Comparison of ENCODE assay signal across 1 cellular context in genomic region chr20:22411568-22412450, GRCh38.
TF ChIP-seq lines count a peak whose summit lies in the region.

No MANE protein-coding gene starts in this region.

TF ChIP-seq in K562, 482 proteins besides CTCF, POLR2A, EP300 and RAD21 (continued from another document and continues in another):
- TF ChIP-seq ZNF639 (CRISPR knock-in tag; conservative IDR thresholded peaks at IDR 0.05 in 1 of 2, IDR thresholded peaks at IDR 0.05 in 1 of 2) (no peak; a peak in 1 of 4 replicates), TFAM (CRISPR knock-in tag; conservative IDR thresholded peaks at IDR 0.05) (no peak), ZNF134 (CRISPR knock-in tag; conservative IDR thresholded peaks at IDR 0.05) (no peak), CBX3 (IDR thresholded peaks at IDR 0.05; ENCODE audit: borderline replicate concordance in 1 of 2, low read length in 2 of 2) (peak in 1 of 2 experiments; percentile 11; a peak in 1 of 3 replicates), SMARCE1 (IDR thresholded peaks at IDR 0.05) (peak; percentile 76), NCOA2 (IDR thresholded peaks at IDR 0.05; ENCODE audit: partially characterized antibody in 2 of 2) (peak in 1 of 2 experiments; percentile 61), CLOCK (CRISPR knock-in tag; IDR thresholded peaks at IDR 0.05; ENCODE audit: borderline replicate concordance) (no peak), RBM34 (IDR thresholded peaks at IDR 0.05; ENCODE audit: borderline replicate concordance, insufficient read depth, low read length) (no peak), ZFP91 (CRISPR knock-in tag; IDR thresholded peaks at IDR 0.05) (no peak), ZNF561 (CRISPR knock-in tag; conservative IDR thresholded peaks at IDR 0.05) (no peak), ZNF347 (CRISPR knock-in tag; IDR thresholded peaks at IDR 0.05; ENCODE audit: low read depth) (no peak), NR3C1 (CRISPR knock-in tag; IDR thresholded peaks at IDR 0.05) (no peak), BRD4 (IDR thresholded peaks at IDR 0.05) (peak; percentile 71; the same call in 1 of the 2 replicates), MLX (CRISPR knock-in tag; conservative IDR thresholded peaks at IDR 0.05) (no peak), TFAP4 (CRISPR knock-in tag; IDR thresholded peaks at IDR 0.05; ENCODE audit: borderline replicate concordance) (peak; percentile 23; the same call in 1 of the 2 replicates), CREB3 (tag; conservative IDR thresholded peaks at IDR 0.05; ENCODE audit: low read depth) (peak; percentile 49; the same call in 1 of the 2 replicates), HDAC6 (IDR thresholded peaks at IDR 0.05; ENCODE audit: low read depth, low read length) (no peak), SMARCC2 (IDR thresholded peaks at IDR 0.05; ENCODE audit: low read depth) (peak; percentile 54; the same call in 1 of the 2 replicates), ELF4 (CRISPR knock-in tag; IDR thresholded peaks at IDR 0.05) (no peak), NR2C2 (CRISPR knock-in tag; IDR thresholded peaks at IDR 0.05) (no peak), NR2C2 (tag; IDR thresholded peaks at IDR 0.05) (peak; percentile 6; the same call in 1 of the 2 replicates), LARP7 (IDR thresholded peaks at IDR 0.05) (no peak), TCF15 (CRISPR knock-in tag; IDR thresholded peaks at IDR 0.05) (no peak), KHSRP (IDR thresholded peaks at IDR 0.05) (no peak), KDM5B (IDR thresholded peaks at IDR 0.05; ENCODE audit: insufficient replicate concordance, low read depth, low read length) (peak; percentile 1), L3MBTL2 (IDR thresholded peaks at IDR 0.05) (0 out of 2 replicates have a peak, but pooled peaks have one; percentile 35), ZNF197 (CRISPR knock-in tag; IDR thresholded peaks at IDR 0.05; ENCODE audit: low read depth) (no peak; the same call in 1 of the 2 replicates), MTF1 (CRISPR knock-in tag; IDR thresholded peaks at IDR 0.05; ENCODE audit: borderline replicate concordance) (no peak), CCNT2 (IDR thresholded peaks at IDR 0.05; ENCODE audit: borderline replicate concordance, extremely low read depth, insufficient read length, low read depth, low read length) (peak; percentile 68), ZNF274 (IDR thresholded peaks at IDR 0.05; ENCODE audit: borderline replicate concordance, low read depth, low read length) (no peak), HNRNPLL (IDR thresholded peaks at IDR 0.05; ENCODE audit: low read depth, low read length, poor library complexity, severe bottlenecking) (no peak), XRCC3 (IDR thresholded peaks at IDR 0.05) (no peak), MEF2D (tag; conservative IDR thresholded peaks at IDR 0.05; ENCODE audit: low read depth) (peak; percentile 16), PBX2 (CRISPR knock-in tag; IDR thresholded peaks at IDR 0.05; ENCODE audit: low read depth) (peak; percentile 54), PBX2 (tag; conservative IDR thresholded peaks at IDR 0.05; ENCODE audit: low read depth) (peak; percentile 93), IRF9 (tag; IDR thresholded peaks at IDR 0.05) (peak; percentile 83), PHF21A (IDR thresholded peaks at IDR 0.05; ENCODE audit: borderline replicate concordance, low read depth) (no peak), ARNT (IDR thresholded peaks at IDR 0.05) (no peak; a peak in 1 of 4 replicates), E2F4 (CRISPR knock-in tag; IDR thresholded peaks at IDR 0.05; ENCODE audit: low read depth) (no peak), CHD2 (IDR thresholded peaks at IDR 0.05; ENCODE audit: low read depth, low read length) (no peak), E2F6 (IDR thresholded peaks at IDR 0.05; ENCODE audit: borderline replicate concordance in 1 of 2, extremely low read depth in 1 of 2, insufficient read depth in 1 of 2, insufficient read length in 1 of 2, low read depth in 1 of 2, low read length in 1 of 2, poor library complexity in 1 of 2, severe bottlenecking in 1 of 2) (peak in 1 of 2 experiments; percentile 16), ZNF668 (CRISPR knock-in tag; IDR thresholded peaks at IDR 0.05) (no peak), NFYB (IDR thresholded peaks at IDR 0.05; ENCODE audit: extremely low read depth, insufficient read length) (no peak), THRAP3 (IDR thresholded peaks at IDR 0.05; ENCODE audit: borderline replicate concordance) (no peak), ZNF3 (CRISPR knock-in tag; IDR thresholded peaks at IDR 0.05) (no peak), ZNF232 (CRISPR knock-in tag; IDR thresholded peaks at IDR 0.05) (no peak), CREM (IDR thresholded peaks at IDR 0.05; ENCODE audit: low read depth) (no peak)
